Comparison of ENCODE assay signal across 8 cellular contexts in genomic region chr6:127483399-127484055, GRCh38. TPM values are rescaled to one million over a fixed set of nuclear protein-coding genes. Genes with fewer than 3 reads are reported as not detected.
A peak's percentile ranks its signal among the peaks of the same experiment; 100 is the strongest.
DNase-seq lines count a peak whose midpoint lies in the region; ATAC-seq and TF ChIP-seq lines count a peak whose summit lies in the region.

No MANE protein-coding gene starts in this region.

- no peaks in the 10 kb centered on the region for H3K9me3 Mint-ChIP-seq in CD4-positive, alpha-beta T cell

- TF ChIP-seq CTCF in CD4-positive, alpha-beta T cell (IDR thresholded peaks at IDR 0.05): no peak
- no peak for TF ChIP-seq CTCF in epithelial cell of proximal tubule (conservative IDR thresholded peaks at IDR 0.05; ENCODE audit: low read depth, low read length)

- H3K4me3 ChIP-seq in HUES6 (ENCODE audit: low read depth, low read length) (peak overlapping the region; percentile 33), epithelial cell of proximal tubule (ENCODE audit: low read depth, low read length) (peak overlapping the region; percentile 36)

- peaks cover 20% of the 10 kb centered on the region for H3K4me1 Mint-ChIP-seq in CD4-positive, alpha-beta T cell (ENCODE audit: low read depth)

- H3K36me3 ChIP-seq in HUES6 (ENCODE audit: control insufficient read depth, insufficient read depth, low read length): no peaks in the 10 kb centered on the region; the same call in 1 of the 2 replicates

- intact Hi-C loops in CD4-positive, alpha-beta T cell (cut with DNase I, micrococcal nuclease): no loop called here

- ATAC-seq in CD4-positive, alpha-beta T cell (ENCODE audit: poor library complexity): no peak
- ATAC-seq in GM21528 (IDR thresholded peaks at IDR 0.05; ENCODE audit: low FRiP score, unreplicated experiment): peak; percentile 24

- no peaks in the 10 kb centered on the region for H3K36me3 Mint-ChIP-seq in CD4-positive, alpha-beta T cell (ENCODE audit: low read depth)

- no peaks in the 10 kb centered on the region for H3K9me3 ChIP-seq in CD4-positive, alpha-beta T cell (ENCODE audit: control insufficient read depth, low read length)
- H3K9me3 ChIP-seq in HUES6 (ENCODE audit: control insufficient read depth, insufficient read depth, low read depth, low read length): no peaks in the 10 kb centered on the region

- H3K27ac ChIP-seq in CD4-positive, alpha-beta T cell (ENCODE audit: low read depth, low read length): no peak overlapping the region
- peak overlapping the region; percentile 73 for H3K27ac ChIP-seq in HUES6 (ENCODE audit: low read depth, low read length)

- H3K4me3 Mint-ChIP-seq in CD4-positive, alpha-beta T cell: peak overlapping the region; percentile 77

- peak overlapping the region; percentile 40 for H3K9ac ChIP-seq in HUES6 (ENCODE audit: low read length)

- H3K27me3 Mint-ChIP-seq in CD4-positive, alpha-beta T cell: no peaks in the 10 kb centered on the region

- POLR2A ChIA-PET in CD4-positive, alpha-beta T cell (lab: Charles Lee): interaction anchor here (1.1 to 1.9 kb wide), 3 partner anchors 9 to 1704 kb away, joined by 3 to 14 read pairs (median 3); no protein-coding TSS in a partner anchor

- no peaks in the 10 kb centered on the region for H3K27me3 ChIP-seq in CD4-positive, alpha-beta T cell (ENCODE audit: control insufficient read depth, insufficient read depth, low read length)
- H3K27me3 ChIP-seq in HUES6 (ENCODE audit: control insufficient read depth, insufficient read depth, low read length): no peaks in the 10 kb centered on the region

- CTCF ChIA-PET in CD4-positive, alpha-beta T cell (lab: Charles Lee): interaction anchor here (3.7 kb wide), 1 partner anchor 32 kb away, joined by 26 read pairs; no protein-coding TSS in a partner anchor

- no peak for DNase-seq in CD4-positive, alpha-beta T cell
- no peak for DNase-seq in epithelial cell of proximal tubule (ENCODE audit: low read depth)
- no peak for DNase-seq in RPMI8226
- no peak for DNase-seq in OCI-M1 (lab: John Stamatoyannopoulos, UW)
- no peak for DNase-seq in NCI-H774 (lab: John Stamatoyannopoulos, UW)
- DNase-seq in DMS 273 (lab: John Stamatoyannopoulos, UW; ENCODE audit: unreplicated experiment): no peak

- H3K4me1 ChIP-seq in HUES6 (ENCODE audit: control insufficient read depth, insufficient read depth, low read length): peaks cover 46% of the 10 kb centered on the region

- peak overlapping the region; percentile 12 for H3K27ac Mint-ChIP-seq in CD4-positive, alpha-beta T cell

RNA-seq across cellular contexts. Expression of gene KIAA0408, which starts 24.3 kb away (rescaled TPM):
- total RNA-seq in CD4-positive, alpha-beta T cell: 1 to 10 TPM; 1.0 to 1.3 TPM
- 2.0 and 3.1 TPM in 2 replicates for total RNA-seq in epithelial cell of proximal tubule
